In genomic region chr19:55654323-55654832, GRCh38 we compare ENCODE assay signal across 8 cellular contexts. TPM values are rescaled to one million over a fixed set of nuclear protein-coding genes. Genes with fewer than 3 reads are reported as not detected.
DNase-seq lines count a peak whose midpoint lies in the region; ATAC-seq and TF ChIP-seq lines count a peak whose summit lies in the region.

No MANE protein-coding gene starts in this region.

- in situ Hi-C loops in astrocyte of the cerebellum (cut with HindIII; ENCODE audit: low sequenced_read_pairs): no loop called here

- H3K27me3 ChIP-seq in right cardiac atrium (ENCODE audit: control insufficient read depth, insufficient read depth): no peaks in the 10 kb centered on the region
- H3K27me3 ChIP-seq in psoas muscle (ENCODE audit: insufficient read depth in 3 of 3, low read length in 2 of 3): no peaks in the 10 kb centered on the region

- H3K36me3 ChIP-seq in psoas muscle (ENCODE audit: insufficient read depth in 1 of 2, low read depth in 1 of 2) (peaks cover 0 to 8% of the 10 kb centered on the region in 2 donors), urinary bladder (ENCODE audit: insufficient read depth) (peaks cover 2% of the 10 kb centered on the region)

- WGBS in right cardiac atrium: under 1% methylated on average over 49 of the region's 49 CpGs
- 0% methylated on average over 38 to 49 of the region's 49 CpGs for WGBS in psoas muscle, 3 donors
- under 1% methylated on average over 49 of the region's 49 CpGs for WGBS in urinary bladder

- H3K9me3 ChIP-seq in right cardiac atrium (ENCODE audit: control insufficient read depth, low read length): no peaks in the 10 kb centered on the region
- H3K9me3 ChIP-seq in psoas muscle: no peaks in the 10 kb centered on the region

- H3K4me1 ChIP-seq in right cardiac atrium (ENCODE audit: control insufficient read depth, insufficient read depth, low read length) (peaks cover 14% of the 10 kb centered on the region), psoas muscle (peaks cover 40% of the 10 kb centered on the region), urinary bladder (ENCODE audit: insufficient read depth) (no peaks in the 10 kb centered on the region)

- DNase-seq in NCI-H1930 (lab: John Stamatoyannopoulos, UW) (peak; percentile 100), T-helper 22 cell (ENCODE audit: low read depth) (peak; percentile 99), astrocyte of the cerebellum (ENCODE audit: low read depth) (peak; percentile 99), right cardiac atrium (peak; percentile 99 to 100 (median 100)), psoas muscle (peak; percentile 99 to 100)

- no peak for TF ChIP-seq CTCF in astrocyte of the cerebellum (IDR thresholded peaks at IDR 0.05; ENCODE audit: low read depth, low read length, missing control alignments)
- TF ChIP-seq CTCF in psoas muscle (IDR thresholded peaks at IDR 0.05): no peak

- ATAC-seq in GM18502 (IDR thresholded peaks at IDR 0.05; ENCODE audit: poor library complexity, unreplicated experiment) (peak; percentile 57), HG02973 (IDR thresholded peaks at IDR 0.05; ENCODE audit: unreplicated experiment) (peak; percentile 55), right cardiac atrium (peak; percentile 80 to 84), psoas muscle (peak; percentile 81 to 85 (median 84))

- peak overlapping the region; percentile 73 for H3K4me3 ChIP-seq in astrocyte of the cerebellum (ENCODE audit: low read depth, low read length)
- peak overlapping the region; percentile 92 for H3K4me3 ChIP-seq in right cardiac atrium (ENCODE audit: low read length)
- peak overlapping the region; percentile 71 for H3K4me3 ChIP-seq in psoas muscle
- peak overlapping the region; percentile 85 for H3K4me3 ChIP-seq in urinary bladder (ENCODE audit: low read depth, low read length)

- intact Hi-C loops in right cardiac atrium (cut with DNase I): no loop called here
- intact Hi-C loops in psoas muscle (cut with DNase I): loop anchor here in 1 of 2 donors (10.0 kb wide), 1 partner anchor 270 kb away; the partner anchor contains the start of genes RPL28 and TMEM238

- peak overlapping the region; percentile 99 for H3K27ac ChIP-seq in right cardiac atrium (ENCODE audit: low read length)
- peak overlapping the region; percentile 91 for H3K27ac ChIP-seq in psoas muscle
- peak overlapping the region; percentile 96 for H3K27ac ChIP-seq in urinary bladder (ENCODE audit: low read depth)

RNA-seq across cellular contexts. Expression of gene U2AF2, which starts 0.5 kb away (rescaled TPM):
- total RNA-seq in right cardiac atrium (100 to 1,000 TPM in 1 of 4 donors, 10 to 100 TPM in 3; 87.5 to 101 (median 90.4) TPM), psoas muscle (10 to 100 TPM; 58.8 to 85.2 (median 78.2) TPM), urinary bladder (44.6 TPM)
- polyA plus RNA-seq in right cardiac atrium (76.0 TPM), psoas muscle (100 to 1,000 TPM in 1 of 3 donors, 10 to 100 TPM in 2; 54.1 to 116 (median 55.1) TPM), urinary bladder (129 TPM)

RNA-seq across cellular contexts. Expression of gene CCDC106, which starts 6.4 kb away (rescaled TPM):
- total RNA-seq in right cardiac atrium: 10 to 100 TPM; 23.6 to 26.6 (median 24.3) TPM
- 30.4 TPM for polyA plus RNA-seq in right cardiac atrium
- total RNA-seq in psoas muscle: 10 to 100 TPM in 2 of 4 donors, 1 to 10 TPM in 2; 8.0 to 12.0 (median 10.4) TPM
- polyA plus RNA-seq in psoas muscle: 10 to 100 TPM in 2 of 3 donors, 1 to 10 TPM in 1; 4.4 to 11.8 (median 10.0) TPM
- 4.1 TPM for total RNA-seq in urinary bladder
- polyA plus RNA-seq in urinary bladder: 17.7 TPM

RNA-seq across cellular contexts. Expression of gene ZNF581, which starts 10.9 kb away (rescaled TPM):
- total RNA-seq in right cardiac atrium (10 to 100 TPM in 1 of 4 donors, 1 to 10 TPM in 3; 7.7 to 12.5 (median 9.3) TPM), psoas muscle (10 to 100 TPM; 10.2 to 14.5 (median 10.6) TPM), urinary bladder (6.5 TPM)
- polyA plus RNA-seq in right cardiac atrium (6.3 TPM), psoas muscle (10 to 100 TPM; 14.6 to 18.6 (median 17.5) TPM), urinary bladder (21.8 TPM)

RNA-seq across cellular contexts. Expression of gene ZNF580, which starts 13.6 kb away (rescaled TPM):
- 10 to 100 TPM; 23.7 to 32.0 (median 28.9) TPM for total RNA-seq in right cardiac atrium
- polyA plus RNA-seq in right cardiac atrium: 18.7 TPM
- total RNA-seq in psoas muscle: 10 to 100 TPM; 10.3 to 21.1 (median 13.7) TPM
- polyA plus RNA-seq in psoas muscle: 10 to 100 TPM in 1 of 3 donors, 1 to 10 TPM in 2; 5.9 to 13.5 (median 9.2) TPM
- total RNA-seq in urinary bladder: 4.1 TPM
- 49.0 TPM for polyA plus RNA-seq in urinary bladder

RNA-seq across cellular contexts. Expression of gene EPN1, which starts 20.6 kb away (rescaled TPM):
- 100 to 1,000 TPM; 175 to 232 (median 208) TPM for total RNA-seq in right cardiac atrium
- polyA plus RNA-seq in right cardiac atrium: 187 TPM
- 100 to 1,000 TPM; 113 to 134 (median 125) TPM for total RNA-seq in psoas muscle
- 100 to 1,000 TPM; 117 to 211 (median 145) TPM for polyA plus RNA-seq in psoas muscle
- total RNA-seq in urinary bladder: 23.4 TPM
- 106 TPM for polyA plus RNA-seq in urinary bladder

Comparison
In these comparisons a context has a peak if more than half of its experiments do, and no peak if none do; other contexts are left out.
1. Peak in every context shown above with its lines: DNase-seq, ATAC-seq, H3K4me3 ChIP-seq and H3K27ac ChIP-seq.